In genomic region chr3:129033619-129034321, GRCh38 we compare ENCODE assay signal across 20 cellular contexts. TPM values are rescaled to one million over a fixed set of nuclear protein-coding genes. Genes with fewer than 3 reads are reported as not detected.
DNase-seq lines count a peak whose midpoint lies in the region; ATAC-seq and TF ChIP-seq lines count a peak whose summit lies in the region.
"Had no signal": no experiment of that assay in that cellular context is flagged by ENCODE, and none has a peak within 500 bp of the region (broad histone marks: within the 10 kb centered on the region; RNA-seq: fewer than 3 reads in every experiment).

No MANE protein-coding gene starts in this region.

- in situ Hi-C loops in gastrocnemius medialis (cut with MboI; ENCODE audit: low sequenced_read_pairs in 4 of 4), result no loop called here

- H3K27me3 ChIP-seq in upper lobe of right lung, result no peaks in the 10 kb centered on the region
- no peaks in the 10 kb centered on the region for H3K27me3 ChIP-seq in gastrocnemius medialis
- H3K27me3 ChIP-seq: MG63 had no signal

- no peaks in the 10 kb centered on the region for H3K9me3 Mint-ChIP-seq in activated naive CD8-positive, alpha-beta T cell treated with anti-CD3 and anti-CD28 coated beads, Interleukin-2, amount 10 ng/mL, durations not matched to agents 7 days and 5 days
- no peaks in the 10 kb centered on the region for H3K9me3 Mint-ChIP-seq in activated naive CD8-positive, alpha-beta T cell treated with anti-CD3 and anti-CD28 coated beads for 36 hours
- H3K9me3 Mint-ChIP-seq: HFFc6 had no signal

- intact Hi-C loops in upper lobe of right lung (cut with DNase I), result no loop called here
- intact Hi-C loops in gastrocnemius medialis (cut with DNase I; ENCODE audit: low total_unique reads), result no loop called here

- H3K27ac Mint-ChIP-seq in activated naive CD8-positive, alpha-beta T cell treated with anti-CD3 and anti-CD28 coated beads, Interleukin-2, amount 10 ng/mL, durations not matched to agents 7 days and 5 days, result no peak overlapping the region
- no peak overlapping the region for H3K27ac Mint-ChIP-seq in activated naive CD8-positive, alpha-beta T cell treated with anti-CD3 and anti-CD28 coated beads for 36 hours
- H3K27ac Mint-ChIP-seq: HFFc6 had no signal

- POLR2A ChIA-PET in activated naive CD8-positive, alpha-beta T cell treated with anti-CD3 and anti-CD28 coated beads, Interleukin-2, amount 10 ng/mL, durations not matched to agents 7 days and 5 days (lab: Charles Lee), result no interaction called here
- POLR2A ChIA-PET in HEK293 (lab: Yijun Ruan, JAX), result no interaction called here

- H3K27ac ChIP-seq in HEK293 (ENCODE audit: extremely low read depth, low read depth, low read length) (no peak overlapping the region), upper lobe of right lung (no peak overlapping the region), gastrocnemius medialis (no peak overlapping the region)
- H3K27ac ChIP-seq: SK-N-MC had no signal

- H3K27me3 Mint-ChIP-seq in activated naive CD8-positive, alpha-beta T cell treated with anti-CD3 and anti-CD28 coated beads, Interleukin-2, amount 10 ng/mL, durations not matched to agents 7 days and 5 days, result no peaks in the 10 kb centered on the region
- H3K27me3 Mint-ChIP-seq in activated naive CD8-positive, alpha-beta T cell treated with anti-CD3 and anti-CD28 coated beads for 36 hours, result no peaks in the 10 kb centered on the region

- H3K4me3 Mint-ChIP-seq in activated naive CD8-positive, alpha-beta T cell treated with anti-CD3 and anti-CD28 coated beads, Interleukin-2, amount 10 ng/mL, durations not matched to agents 7 days and 5 days, result no peak overlapping the region
- H3K4me3 Mint-ChIP-seq in activated naive CD8-positive, alpha-beta T cell treated with anti-CD3 and anti-CD28 coated beads for 36 hours, result no peak overlapping the region
- H3K4me3 Mint-ChIP-seq: HFFc6 had no signal

- no peak for ATAC-seq in activated naive CD8-positive, alpha-beta T cell treated with anti-CD3 and anti-CD28 coated beads, Interleukin-2, amount 10 ng/mL, durations not matched to agents 7 days and 5 days (ENCODE audit: low read depth)
- ATAC-seq in upper lobe of right lung (peak; percentile 21), gastrocnemius medialis (no peak)

- no peak for TF ChIP-seq POLR2A in gastrocnemius medialis (IDR thresholded peaks at IDR 0.05)

- TF ChIP-seq CTCF in HEK293 (tag by site-specific recombination; IDR thresholded peaks at IDR 0.05) (no peak), upper lobe of right lung (IDR thresholded peaks at IDR 0.05) (no peak), gastrocnemius medialis (IDR thresholded peaks at IDR 0.05 in 4 of 5, conservative IDR thresholded peaks at IDR 0.05 in 1 of 5) (no peak)

- CTCF ChIA-PET in HEK293 (lab: Yijun Ruan, JAX), result interaction anchor here (1.0 to 1.8 kb wide), 2 partner anchors 20 to 63 kb away, joined by 7 to 8 read pairs; no protein-coding TSS in a partner anchor

- H3K36me3 Mint-ChIP-seq in activated naive CD8-positive, alpha-beta T cell treated with anti-CD3 and anti-CD28 coated beads, Interleukin-2, amount 10 ng/mL, durations not matched to agents 7 days and 5 days, result no peaks in the 10 kb centered on the region
- no peaks in the 10 kb centered on the region for H3K36me3 Mint-ChIP-seq in activated naive CD8-positive, alpha-beta T cell treated with anti-CD3 and anti-CD28 coated beads for 36 hours

- H3K4me1 ChIP-seq in HEK293 (ENCODE audit: control insufficient read depth, insufficient read depth, low read length) (no peaks in the 10 kb centered on the region), upper lobe of right lung (no peaks in the 10 kb centered on the region), gastrocnemius medialis (no peaks in the 10 kb centered on the region)

- H3K36me3 ChIP-seq in HEK293 (ENCODE audit: control insufficient read depth in 2 of 2, insufficient read depth in 1 of 2, low read length in 2 of 2) (no peaks in the 10 kb centered on the region), upper lobe of right lung (peaks cover 6% of the 10 kb centered on the region), gastrocnemius medialis (no peaks in the 10 kb centered on the region)
- H3K36me3 ChIP-seq: MG63 had no signal

- DNase-seq in activated naive CD8-positive, alpha-beta T cell treated with anti-CD3 and anti-CD28 coated beads, Interleukin-2, amount 10 ng/mL, durations not matched to agents 7 days and 5 days, result peak; percentile 25
- DNase-seq in activated naive CD8-positive, alpha-beta T cell treated with anti-CD3 and anti-CD28 coated beads for 36 hours, result no peak
- DNase-seq in mesenteric fat pad (ENCODE audit: low spot score) (peak; percentile 74), upper lobe of right lung (no peak), gastrocnemius medialis (no peak), DMS 273 treated with DMSO at 0.1 percent for 48 hours (lab: John Stamatoyannopoulos, UW) (no peak)
- DNase-seq: DMS79, HFFc6, Kasumi-1, NCI-H1417, NCI-H1694 treated with DMSO at 0.1 percent for 48 hours, NCI-H2081 treated with DMSO at 0.1 percent for 48 hours, NCI-H2171 treated with DMSO at 0.1 percent for 48 hours, NCI-H446, OCI-M1, SHP77 treated with DMSO at 0.1 percent for 48 hours had no signal

- H3K9me3 ChIP-seq in HEK293 (ENCODE audit: control insufficient read depth, insufficient read depth, low read depth, low read length) (no peaks in the 10 kb centered on the region), upper lobe of right lung (no peaks in the 10 kb centered on the region), gastrocnemius medialis (no peaks in the 10 kb centered on the region)
- H3K9me3 ChIP-seq: MG63 had no signal

- peaks cover 10% of the 10 kb centered on the region for H3K4me1 Mint-ChIP-seq in activated naive CD8-positive, alpha-beta T cell treated with anti-CD3 and anti-CD28 coated beads, Interleukin-2, amount 10 ng/mL, durations not matched to agents 7 days and 5 days
- H3K4me1 Mint-ChIP-seq in activated naive CD8-positive, alpha-beta T cell treated with anti-CD3 and anti-CD28 coated beads for 36 hours, result peaks cover 12% of the 10 kb centered on the region

- H3K4me3 ChIP-seq in HEK293 (ENCODE audit: low read depth, low read length) (no peak overlapping the region), upper lobe of right lung (no peak overlapping the region), gastrocnemius medialis (no peak overlapping the region)
- H3K4me3 ChIP-seq: MG63, SK-N-MC had no signal

TF ChIP-seq in HEK293, 187 proteins besides CTCF, POLR2A, EP300 and RAD21:
- TF ChIP-seq ZNF623 (tag by site-specific recombination; IDR thresholded peaks at IDR 0.05), result peak; percentile 23; the same call in 1 of the 2 replicates
- no peak for TF ChIP-seq ZBTB7A (tag by site-specific recombination; IDR thresholded peaks at IDR 0.05; ENCODE audit: low read depth)
- no peak for TF ChIP-seq ZNF114 (tag by site-specific recombination; IDR thresholded peaks at IDR 0.05)

RNA-seq across cellular contexts. Expression of gene GP9, which starts 26.8 kb away (rescaled TPM):
- total RNA-seq in activated naive CD8-positive, alpha-beta T cell treated with anti-CD3 and anti-CD28 coated beads, Interleukin-2, amount 10 ng/mL, durations not matched to agents 7 days and 5 days, result not detected
- total RNA-seq in activated naive CD8-positive, alpha-beta T cell treated with anti-CD3 and anti-CD28 coated beads for 36 hours, result not detected
- not detected for total RNA-seq in mesenteric fat pad
- total RNA-seq in upper lobe of right lung, result 1.2 TPM
- total RNA-seq in gastrocnemius medialis, result under 1 TPM in 1 of 4 donors, not detected in 3; 0.42 TPM
- total RNA-seq: H7, HFFc6 had no signal

RNA-seq across cellular contexts. Expression of gene EFCC1, which starts 32.7 kb away (rescaled TPM):
- total RNA-seq in activated naive CD8-positive, alpha-beta T cell treated with anti-CD3 and anti-CD28 coated beads, Interleukin-2, amount 10 ng/mL, durations not matched to agents 7 days and 5 days, result under 1 TPM; 0.14 to 0.23 TPM
- under 1 TPM; 0.18 to 0.45 TPM for total RNA-seq in activated naive CD8-positive, alpha-beta T cell treated with anti-CD3 and anti-CD28 coated beads for 36 hours
- 1.8 TPM for total RNA-seq in mesenteric fat pad
- total RNA-seq in upper lobe of right lung, result 17.2 TPM
- total RNA-seq in gastrocnemius medialis, result 1 to 10 TPM in 1 of 4 donors, under 1 TPM in 3; 0.26 to 1.2 (median 0.45) TPM
- total RNA-seq: HFFc6 had no signal

RNA-seq across cellular contexts. Expression of gene CFAP92, which starts 39.9 kb away (rescaled TPM):
- under 1 TPM in 1 of 2 experiments, not detected in 1; 0.22 TPM for total RNA-seq in activated naive CD8-positive, alpha-beta T cell treated with anti-CD3 and anti-CD28 coated beads, Interleukin-2, amount 10 ng/mL, durations not matched to agents 7 days and 5 days
- under 1 TPM; 0.40 to 0.56 TPM for total RNA-seq in activated naive CD8-positive, alpha-beta T cell treated with anti-CD3 and anti-CD28 coated beads for 36 hours
- total RNA-seq in mesenteric fat pad (0.64 TPM), upper lobe of right lung (1.9 TPM), gastrocnemius medialis (under 1 TPM in 3 of 4 donors, not detected in 1; 0.07 to 0.34 (median 0.20) TPM)
- total RNA-seq: HFFc6 had no signal

Comparison
In these comparisons a context has a peak if more than half of its experiments do, and no peak if none do; other contexts are left out.
1. DNase-seq: peak in activated naive CD8-positive, alpha-beta T cell treated with anti-CD3 and anti-CD28 coated beads, Interleukin-2, amount 10 ng/mL, durations not matched to agents 7 days and 5 days (single experiment) and mesenteric fat pad (single experiment); none in activated naive CD8-positive, alpha-beta T cell treated with anti-CD3 and anti-CD28 coated beads for 36 hours (single experiment), upper lobe of right lung (single experiment), gastrocnemius medialis (0 of 2) and DMS 273 treated with DMSO at 0.1 percent for 48 hours (single experiment).